Comparison of ENCODE assay signal across 1 cellular context in the genomic region with DNA sequence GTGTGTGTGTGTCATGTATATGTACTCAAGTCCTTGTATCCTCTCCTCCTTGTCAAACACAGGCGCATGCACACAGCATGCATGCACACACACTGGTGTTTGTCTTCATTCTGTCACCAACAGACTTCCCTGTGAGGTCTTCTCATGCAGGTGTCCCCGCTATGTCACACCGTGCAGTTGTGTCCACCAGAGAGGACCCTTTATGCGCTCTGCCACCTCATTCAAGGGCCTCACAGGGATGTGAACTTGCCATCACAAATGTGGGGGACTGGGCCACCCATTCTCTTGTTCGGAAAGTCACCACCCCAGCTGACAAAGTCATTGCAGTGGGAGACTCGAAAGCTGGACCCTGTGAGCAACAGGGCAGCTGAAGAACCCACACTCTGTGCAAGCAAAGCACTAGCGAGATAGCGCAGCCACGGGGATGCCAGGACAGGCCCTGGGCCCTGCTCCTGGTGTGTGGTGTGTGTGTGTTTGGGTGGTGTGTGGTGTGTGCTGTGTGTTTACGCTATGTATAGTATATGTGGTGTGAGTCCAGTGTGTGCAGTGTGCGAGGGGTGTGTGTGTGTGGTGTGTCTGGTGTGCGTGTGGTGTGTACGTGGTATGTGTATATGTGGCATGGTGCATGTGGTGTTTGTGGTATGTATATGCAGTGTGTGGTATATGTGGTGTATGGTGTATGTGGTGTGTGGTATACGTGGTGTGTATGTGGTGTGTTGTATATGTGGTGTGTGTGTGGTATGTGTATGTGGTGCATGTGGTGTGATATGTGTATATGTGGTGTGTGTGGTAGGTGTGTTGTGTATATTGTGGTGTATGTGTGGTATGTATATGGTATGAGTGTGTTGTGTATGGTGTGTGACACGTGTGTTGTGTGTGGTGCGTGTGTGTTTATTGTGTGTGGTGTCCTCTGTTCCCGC.
TF ChIP-seq lines count a peak whose summit lies in the region.

No MANE protein-coding gene starts in this region.

TF ChIP-seq in H1, 55 proteins besides CTCF, POLR2A, EP300 and RAD21:
- TF ChIP-seq JUN (IDR thresholded peaks at IDR 0.05; ENCODE audit: low read depth, low read length) = no peak
